ENCODE assay signal across 1 cellular context in the genomic region with DNA sequence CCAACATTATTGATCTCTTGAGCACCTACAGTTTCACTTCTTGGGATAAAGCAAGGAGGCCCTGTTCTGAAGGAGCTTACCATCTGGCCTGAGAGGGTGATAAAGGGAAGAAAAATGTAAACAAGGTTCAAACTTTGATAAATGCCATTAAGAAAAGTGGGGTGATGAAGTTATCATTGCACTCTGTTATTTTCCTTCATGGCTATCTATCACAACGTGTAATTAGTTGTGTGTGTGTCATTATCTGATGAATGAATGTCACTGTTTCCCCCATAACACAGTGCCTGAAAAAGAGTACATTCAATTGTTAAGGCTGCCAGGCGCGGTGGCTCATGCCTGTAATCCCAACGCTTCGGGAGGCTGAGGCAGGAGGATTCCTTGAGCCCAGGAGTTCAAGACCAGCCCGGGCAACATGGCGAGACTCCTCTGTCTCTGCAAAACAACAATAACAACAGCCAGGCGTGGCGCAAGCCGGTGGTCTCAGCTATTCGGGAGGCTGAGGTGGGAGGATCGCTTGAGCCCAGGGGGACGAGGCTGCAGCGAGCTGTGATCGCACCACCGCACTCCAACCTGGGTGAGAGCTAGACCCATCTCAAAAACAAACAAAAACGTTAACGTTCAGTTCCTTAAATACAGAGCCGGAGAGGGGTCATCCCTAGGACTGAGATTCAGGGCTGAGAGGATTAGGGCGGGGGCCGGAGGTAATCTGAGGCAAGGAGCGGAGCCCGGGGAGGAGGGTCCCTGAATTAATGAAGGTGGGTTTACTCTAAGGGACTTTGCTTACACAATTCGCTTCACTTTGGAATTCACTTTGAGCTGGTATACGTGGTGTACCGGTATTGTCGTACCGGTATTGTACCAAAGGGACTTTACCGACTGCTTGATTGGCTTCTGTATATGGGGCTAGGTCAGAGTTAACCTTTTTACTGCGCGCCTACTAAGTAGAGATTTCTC.
A peak's percentile ranks its signal among the peaks of the same experiment; 100 is the strongest.
TF ChIP-seq lines count a peak whose summit lies in the region.

No MANE protein-coding gene starts in this region.

TF ChIP-seq in HepG2, 621 proteins besides CTCF, POLR2A, EP300 and RAD21:
- TF ChIP-seq, protein P1, sequence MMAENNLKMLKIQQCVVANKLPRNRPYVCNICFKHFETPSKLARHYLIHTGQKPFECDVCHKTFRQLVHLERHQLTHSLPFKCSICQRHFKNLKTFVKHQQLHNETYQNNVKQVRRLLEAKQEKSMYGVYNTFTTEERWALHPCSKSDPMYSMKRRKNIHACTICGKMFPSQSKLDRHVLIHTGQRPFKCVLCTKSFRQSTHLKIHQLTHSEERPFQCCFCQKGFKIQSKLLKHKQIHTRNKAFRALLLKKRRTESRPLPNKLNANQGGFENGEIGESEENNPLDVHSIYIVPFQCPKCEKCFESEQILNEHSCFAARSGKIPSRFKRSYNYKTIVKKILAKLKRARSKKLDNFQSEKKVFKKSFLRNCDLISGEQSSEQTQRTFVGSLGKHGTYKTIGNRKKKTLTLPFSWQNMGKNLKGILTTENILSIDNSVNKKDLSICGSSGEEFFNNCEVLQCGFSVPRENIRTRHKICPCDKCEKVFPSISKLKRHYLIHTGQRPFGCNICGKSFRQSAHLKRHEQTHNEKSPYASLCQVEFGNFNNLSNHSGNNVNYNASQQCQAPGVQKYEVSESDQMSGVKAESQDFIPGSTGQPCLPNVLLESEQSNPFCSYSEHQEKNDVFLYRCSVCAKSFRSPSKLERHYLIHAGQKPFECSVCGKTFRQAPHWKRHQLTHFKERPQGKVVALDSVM (CRISPR knock-in tag; IDR thresholded peaks at IDR 0.05): 0 out of 2 replicates have a peak, but pooled peaks have one; percentile 25
- no peak for TF ChIP-seq AGO2 (optimal IDR thresholded peaks at IDR 0.05; ENCODE audit: low read depth, low read length)
- TF ChIP-seq FOXK2 (IDR thresholded peaks at IDR 0.05): no peak
- no peak for TF ChIP-seq ZNF430 (CRISPR knock-in tag; IDR thresholded peaks at IDR 0.05)
- no peak for TF ChIP-seq ZNF713 (CRISPR knock-in tag; IDR thresholded peaks at IDR 0.05)
- TF ChIP-seq THYN1 (CRISPR knock-in tag; IDR thresholded peaks at IDR 0.05; ENCODE audit: borderline replicate concordance, low read depth): no peak
- no peak for TF ChIP-seq THAP11 (CRISPR knock-in tag; IDR thresholded peaks at IDR 0.05)
- TF ChIP-seq ZSCAN22 (CRISPR knock-in tag; IDR thresholded peaks at IDR 0.05): no peak
- TF ChIP-seq, protein P2, sequence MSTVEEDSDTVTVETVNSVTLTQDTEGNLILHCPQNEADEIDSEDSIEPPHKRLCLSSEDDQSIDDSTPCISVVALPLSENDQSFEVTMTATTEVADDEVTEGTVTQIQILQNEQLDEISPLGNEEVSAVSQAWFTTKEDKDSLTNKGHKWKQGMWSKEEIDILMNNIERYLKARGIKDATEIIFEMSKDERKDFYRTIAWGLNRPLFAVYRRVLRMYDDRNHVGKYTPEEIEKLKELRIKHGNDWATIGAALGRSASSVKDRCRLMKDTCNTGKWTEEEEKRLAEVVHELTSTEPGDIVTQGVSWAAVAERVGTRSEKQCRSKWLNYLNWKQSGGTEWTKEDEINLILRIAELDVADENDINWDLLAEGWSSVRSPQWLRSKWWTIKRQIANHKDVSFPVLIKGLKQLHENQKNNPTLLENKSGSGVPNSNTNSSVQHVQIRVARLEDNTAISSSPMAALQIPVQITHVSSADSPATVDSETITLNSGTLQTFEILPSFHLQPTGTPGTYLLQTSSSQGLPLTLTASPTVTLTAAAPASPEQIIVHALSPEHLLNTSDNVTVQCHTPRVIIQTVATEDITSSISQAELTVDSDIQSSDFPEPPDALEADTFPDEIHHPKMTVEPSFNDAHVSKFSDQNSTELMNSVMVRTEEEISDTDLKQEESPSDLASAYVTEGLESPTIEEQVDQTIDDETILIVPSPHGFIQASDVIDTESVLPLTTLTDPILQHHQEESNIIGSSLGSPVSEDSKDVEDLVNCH (CRISPR knock-in tag; IDR thresholded peaks at IDR 0.05): no peak
- TF ChIP-seq, protein P3, sequence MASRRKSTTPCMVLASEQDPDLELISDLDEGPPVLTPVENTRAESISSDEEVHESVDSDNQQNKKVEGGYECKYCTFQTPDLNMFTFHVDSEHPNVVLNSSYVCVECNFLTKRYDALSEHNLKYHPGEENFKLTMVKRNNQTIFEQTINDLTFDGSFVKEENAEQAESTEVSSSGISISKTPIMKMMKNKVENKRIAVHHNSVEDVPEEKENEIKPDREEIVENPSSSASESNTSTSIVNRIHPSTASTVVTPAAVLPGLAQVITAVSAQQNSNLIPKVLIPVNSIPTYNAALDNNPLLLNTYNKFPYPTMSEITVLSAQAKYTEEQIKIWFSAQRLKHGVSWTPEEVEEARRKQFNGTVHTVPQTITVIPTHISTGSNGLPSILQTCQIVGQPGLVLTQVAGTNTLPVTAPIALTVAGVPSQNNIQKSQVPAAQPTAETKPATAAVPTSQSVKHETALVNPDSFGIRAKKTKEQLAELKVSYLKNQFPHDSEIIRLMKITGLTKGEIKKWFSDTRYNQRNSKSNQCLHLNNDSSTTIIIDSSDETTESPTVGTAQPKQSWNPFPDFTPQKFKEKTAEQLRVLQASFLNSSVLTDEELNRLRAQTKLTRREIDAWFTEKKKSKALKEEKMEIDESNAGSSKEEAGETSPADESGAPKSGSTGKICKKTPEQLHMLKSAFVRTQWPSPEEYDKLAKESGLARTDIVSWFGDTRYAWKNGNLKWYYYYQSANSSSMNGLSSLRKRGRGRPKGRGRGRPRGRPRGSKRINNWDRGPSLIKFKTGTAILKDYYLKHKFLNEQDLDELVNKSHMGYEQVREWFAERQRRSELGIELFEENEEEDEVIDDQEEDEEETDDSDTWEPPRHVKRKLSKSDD (CRISPR knock-in tag; IDR thresholded peaks at IDR 0.05; ENCODE audit: low read depth): no peak
- TF ChIP-seq ZNF143 (CRISPR knock-in tag; IDR thresholded peaks at IDR 0.05): no peak
- TF ChIP-seq CREB1 (IDR thresholded peaks at IDR 0.05): no peak
- TF ChIP-seq CREB1 (CRISPR knock-in tag; IDR thresholded peaks at IDR 0.05): no peak
- TF ChIP-seq, protein P4, sequence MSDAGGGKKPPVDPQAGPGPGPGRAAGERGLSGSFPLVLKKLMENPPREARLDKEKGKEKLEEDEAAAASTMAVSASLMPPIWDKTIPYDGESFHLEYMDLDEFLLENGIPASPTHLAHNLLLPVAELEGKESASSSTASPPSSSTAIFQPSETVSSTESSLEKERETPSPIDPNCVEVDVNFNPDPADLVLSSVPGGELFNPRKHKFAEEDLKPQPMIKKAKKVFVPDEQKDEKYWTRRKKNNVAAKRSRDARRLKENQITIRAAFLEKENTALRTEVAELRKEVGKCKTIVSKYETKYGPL (CRISPR knock-in tag; IDR thresholded peaks at IDR 0.05): no peak
- TF ChIP-seq PHF20 (CRISPR knock-in tag; IDR thresholded peaks at IDR 0.05): no peak
- no peak for TF ChIP-seq ZNF558 (CRISPR knock-in tag; IDR thresholded peaks at IDR 0.05; ENCODE audit: borderline replicate concordance)
- TF ChIP-seq CCDC6 (CRISPR knock-in tag; IDR thresholded peaks at IDR 0.05): 0 out of 2 replicates have a peak, but pooled peaks have one; percentile 3
TF ChIP-seq in HepG2: peak in this region for 2.
